15 cellular contexts compared by ENCODE assay signal in the genomic region with DNA sequence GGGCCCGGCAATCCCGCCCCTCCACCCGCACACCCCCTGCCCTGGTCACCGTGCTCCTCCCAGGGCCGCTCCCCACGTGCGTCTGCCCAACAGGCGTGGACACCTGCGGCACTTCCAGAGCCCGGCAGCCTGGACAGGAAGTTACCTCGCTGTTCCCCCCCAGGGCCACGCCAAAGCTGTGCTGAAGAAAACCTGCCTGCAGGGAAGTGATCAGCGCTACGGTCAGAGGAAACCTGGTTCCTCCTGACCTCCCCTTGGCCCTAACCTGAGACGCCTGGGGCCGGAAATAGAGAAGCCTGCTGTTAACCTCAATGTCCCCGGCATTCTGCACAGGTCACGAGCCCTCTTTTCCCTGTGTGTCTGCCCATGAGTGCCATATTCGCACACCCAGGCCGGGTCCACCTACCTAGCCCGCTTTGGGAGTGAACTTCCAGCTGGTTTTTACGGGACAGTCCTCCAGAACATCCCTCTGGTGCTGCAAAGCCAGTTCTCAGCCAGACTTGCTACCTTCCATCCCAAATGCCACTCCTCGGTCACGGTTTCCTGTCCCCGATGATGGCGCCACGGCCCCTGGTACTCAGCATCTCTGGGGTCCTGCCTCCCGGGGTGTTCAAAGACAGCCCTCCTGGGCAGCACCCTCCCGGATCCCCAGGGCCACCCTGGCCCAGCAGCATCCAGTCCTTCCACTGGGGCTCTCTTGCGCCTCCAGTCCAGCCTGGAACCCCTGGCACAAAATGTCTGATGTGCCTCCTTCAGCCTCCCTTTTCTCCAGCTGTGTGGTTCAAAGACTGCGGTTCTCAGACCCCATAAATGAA. TPM values are rescaled to one million over a fixed set of nuclear protein-coding genes. Genes with fewer than 3 reads are reported as not detected.
DNase-seq lines count a peak whose midpoint lies in the region; ATAC-seq lines count a peak whose summit lies in the region.
"Had no signal": no experiment of that assay in that cellular context is flagged by ENCODE, and none has a peak within 500 bp of the region (broad histone marks: within the 10 kb centered on the region; RNA-seq: fewer than 3 reads in every experiment).

No MANE protein-coding gene starts in this region.

- no peaks in the 10 kb centered on the region for H3K36me3 ChIP-seq in H7 (replicated peaks; ENCODE audit: control insufficient read depth, insufficient read depth, low read length)
- H3K36me3 ChIP-seq: esophagus squamous epithelium, SJSA1 had no signal

- peak; percentile 57 for DNase-seq in H7
- no peak for DNase-seq in naive B cell
- no peak for DNase-seq in GF-D8 (lab: John Stamatoyannopoulos, UW)
- no peak for DNase-seq in activated CD8-positive, alpha-beta memory T cell treated with anti-CD3 and anti-CD28 coated beads for 24 hours
- DNase-seq in SHP77 treated with DMSO at 0.1 percent for 48 hours (lab: John Stamatoyannopoulos, UW), result no peak
- DNase-seq: activated CD4-positive, alpha-beta T cell treated with anti-CD3 and anti-CD28 coated beads for 1 hour; activated effector memory CD4-positive, alpha-beta T cell treated with anti-CD3 and anti-CD28 coated beads, Interleukin-2, amount 50 U/mL, for 16 hours; caudate nucleus; esophagus squamous epithelium; KG1; stimulated activated CD4-positive, alpha-beta T cell treated with anti-CD3 and anti-CD28 coated beads, Interleukin-12 subunit alpha, Interleukin-12 subunit beta, amount 100 ng/mL, for 4 hours had no signal

- H3K4me3 Mint-ChIP-seq in IgD-negative memory B cell, result peak overlapping the region in 2 of 4 donors; percentile 71 to 72
- peak overlapping the region in 6 of 8 donors; percentile 17 to 72 (median 46) for H3K4me3 Mint-ChIP-seq in naive B cell

- H3K27me3 Mint-ChIP-seq in IgD-negative memory B cell, result no peaks in the 10 kb centered on the region
- H3K27me3 Mint-ChIP-seq in naive B cell, result peaks cover 5 to 17% (median 9%) of the 10 kb centered on the region in 3 donors

- no peaks in the 10 kb centered on the region for H3K27me3 ChIP-seq in H7 (ENCODE audit: control insufficient read depth, insufficient read depth, low read length)

- no peak overlapping the region for H3K4me3 ChIP-seq in H7 (ENCODE audit: insufficient read depth, low read depth, low read length)
- H3K4me3 ChIP-seq: esophagus squamous epithelium, SJSA1 had no signal

- H3K36me3 Mint-ChIP-seq in IgD-negative memory B cell (no peaks in the 10 kb centered on the region), naive B cell (peaks cover 0 to 7% of the 10 kb centered on the region in 2 donors)

- H3K9me3 Mint-ChIP-seq in IgD-negative memory B cell (peaks cover 0 to 2% (median 0%) of the 10 kb centered on the region in 3 donors), naive B cell (peaks cover 0 to 3% (median 0%) of the 10 kb centered on the region in 7 donors)

- H3K4me1 Mint-ChIP-seq in IgD-negative memory B cell (peaks cover 30 to 43% (median 40%) of the 10 kb centered on the region in 3 donors), naive B cell (peaks cover 41 to 58% (median 58%) of the 10 kb centered on the region in 3 donors)

- ATAC-seq in GM18858 (IDR thresholded peaks at IDR 0.05; ENCODE audit: unreplicated experiment), result peak; percentile 33
- peak; percentile 35 to 47 for ATAC-seq in naive B cell (ENCODE audit: low read depth in 2 of 2)
- no peak for ATAC-seq in HG02884 (IDR thresholded peaks at IDR 0.05; ENCODE audit: unreplicated experiment)

- H3K27ac Mint-ChIP-seq in IgD-negative memory B cell (peak overlapping the region in 2 of 3 donors; percentile 26 to 65), naive B cell (peak overlapping the region in 4 of 6 donors; percentile 22 to 77 (median 54))

RNA-seq across cellular contexts. Expression of gene IRF4, which starts 12.0 kb away (rescaled TPM):
- 1.1 and 4.8 TPM in 2 replicates for total RNA-seq in H7 (2014; rRNA removed; shearing (Covaris generic))
- polyA plus RNA-seq in IgD-negative memory B cell (22.9 TPM), naive B cell (ENCODE audit: low read depth in 6 of 6) (10 to 100 TPM; 20.8 to 45.7 (median 34.9) TPM)
